ENCODE assay signal across 9 cellular contexts in the genomic region with DNA sequence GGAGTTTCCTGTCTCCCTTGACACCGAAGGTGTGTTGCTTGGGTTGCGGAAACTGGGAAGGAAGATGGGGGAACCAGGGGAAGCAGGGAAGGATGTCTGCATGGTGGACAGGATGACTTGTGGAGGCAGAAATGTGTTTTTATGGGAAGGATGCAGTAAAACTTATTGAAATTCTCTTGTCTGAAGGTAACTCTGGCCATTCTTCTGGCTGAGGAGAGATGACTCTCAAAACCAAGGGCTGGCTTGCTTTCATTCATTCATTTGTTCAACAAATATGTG. TPM values are rescaled to one million over a fixed set of nuclear protein-coding genes. Genes with fewer than 3 reads are reported as not detected.
DNase-seq lines count a peak whose midpoint lies in the region; ATAC-seq and TF ChIP-seq lines count a peak whose summit lies in the region.
"Had no signal": no experiment of that assay in that cellular context is flagged by ENCODE, and none has a peak within 500 bp of the region (broad histone marks: within the 10 kb centered on the region; RNA-seq: fewer than 3 reads in every experiment).

No MANE protein-coding gene starts in this region.

- H3K36me3 ChIP-seq in left ventricle myocardium inferior (no peaks in the 10 kb centered on the region), upper lobe of left lung (no peaks in the 10 kb centered on the region)

- TF ChIP-seq CTCF in left ventricle myocardium inferior (IDR thresholded peaks at IDR 0.05; ENCODE audit: borderline replicate concordance) = no peak
- no peak for TF ChIP-seq CTCF in upper lobe of left lung (IDR thresholded peaks at IDR 0.05)

- no peaks in the 10 kb centered on the region for H3K9me3 ChIP-seq in left ventricle myocardium inferior (replicated peaks)
- no peaks in the 10 kb centered on the region for H3K9me3 ChIP-seq in mononuclear cell (ENCODE audit: low read depth, low read length)
- no peaks in the 10 kb centered on the region for H3K9me3 ChIP-seq in upper lobe of left lung

- no peak for TF ChIP-seq POLR2A in upper lobe of left lung (IDR thresholded peaks at IDR 0.05)

- no peak for TF ChIP-seq EP300 in upper lobe of left lung (IDR thresholded peaks at IDR 0.05)

- H3K4me1 ChIP-seq in left ventricle myocardium inferior = peaks cover 94% of the 10 kb centered on the region
- peaks cover 50% of the 10 kb centered on the region for H3K4me1 ChIP-seq in mononuclear cell (ENCODE audit: insufficient read depth, low read length)
- peaks cover 26 to 48% (median 41%) of the 10 kb centered on the region in 4 donors for H3K4me1 ChIP-seq in upper lobe of left lung

- 19 to 46% methylated on average over 2 of the region's 2 CpGs for WGBS in upper lobe of left lung, 2 donors

- H3K27ac ChIP-seq in left ventricle myocardium inferior (replicated peaks) (peak overlapping the region; percentile 95), upper lobe of left lung (peak overlapping the region; percentile 91 to 97 (median 93))

- H3K4me3 ChIP-seq in left ventricle myocardium inferior (peak overlapping the region; percentile 88), mononuclear cell (ENCODE audit: low read length) (peak overlapping the region; percentile 89), upper lobe of left lung (peak overlapping the region in 3 of 4 donors; percentile 82 to 94 (median 86))

- H3K27me3 ChIP-seq in left ventricle myocardium inferior (ENCODE audit: low read depth) (no peaks in the 10 kb centered on the region), mononuclear cell (ENCODE audit: insufficient read depth, low read length) (peaks cover 7% of the 10 kb centered on the region), upper lobe of left lung (no peaks in the 10 kb centered on the region)

- intact Hi-C loops in left ventricle myocardium inferior (cut with micrococcal nuclease) (no loop called here), left ventricle myocardium superior (cut with micrococcal nuclease) (no loop called here)

- DNase-seq in left ventricle myocardium inferior = no peak
- no peak for DNase-seq in left ventricle myocardium superior
- DNase-seq in dermis blood vessel endothelial cell = peak; percentile 71
- no peak for DNase-seq in upper lobe of left lung
- DNase-seq in NCI-H187 treated with DMSO at 0.1 percent for 48 hours (lab: John Stamatoyannopoulos, UW) = no peak
- DNase-seq in GOT3 (lab: John Stamatoyannopoulos, UW) = no peak
- DNase-seq in middle frontal gyrus (ENCODE audit: extremely low spot score, low spot score) = no peak
- DNase-seq: cerebellar nuclear complex had no signal

- ATAC-seq in left ventricle myocardium superior (no peak), upper lobe of left lung (ENCODE audit: low FRiP score in 2 of 2) (no peak)

RNA-seq across cellular contexts. Expression of a gene that starts 1.5 kb away (rescaled TPM):
- total RNA-seq in left ventricle myocardium inferior (17.1 TPM), left ventricle myocardium superior (28.1 TPM), dermis blood vessel endothelial cell (63.4 and 78.1 TPM in 2 replicates), mononuclear cell (6.3 TPM), upper lobe of left lung (10 to 100 TPM; 40.6 to 93.1 (median 67.3) TPM)

RNA-seq across cellular contexts. Expression of a gene that starts 2.0 kb away (rescaled TPM):
- total RNA-seq in left ventricle myocardium inferior (42.7 TPM), left ventricle myocardium superior (38.4 TPM), dermis blood vessel endothelial cell (95.5 and 102 TPM in 2 replicates), mononuclear cell (30.2 TPM), upper lobe of left lung (100 to 1,000 TPM in 1 of 6 donors, 10 to 100 TPM in 5; 62.5 to 148 (median 77.0) TPM)

RNA-seq across cellular contexts. Expression of a gene that starts 54.3 kb away (rescaled TPM):
- total RNA-seq in left ventricle myocardium inferior (17.8 TPM), left ventricle myocardium superior (22.2 TPM), dermis blood vessel endothelial cell (38.7 and 39.8 TPM in 2 replicates), mononuclear cell (5.5 TPM), upper lobe of left lung (10 to 100 TPM; 40.0 to 84.7 (median 60.1) TPM)

RNA-seq across cellular contexts. Expression of a gene that starts 54.4 kb away (rescaled TPM):
- total RNA-seq in left ventricle myocardium inferior (14.9 TPM), left ventricle myocardium superior (14.7 TPM), dermis blood vessel endothelial cell (29.4 and 35.7 TPM in 2 replicates), mononuclear cell (24.6 TPM), upper lobe of left lung (10 to 100 TPM; 19.5 to 30.4 (median 28.1) TPM)
